In the genomic region with DNA sequence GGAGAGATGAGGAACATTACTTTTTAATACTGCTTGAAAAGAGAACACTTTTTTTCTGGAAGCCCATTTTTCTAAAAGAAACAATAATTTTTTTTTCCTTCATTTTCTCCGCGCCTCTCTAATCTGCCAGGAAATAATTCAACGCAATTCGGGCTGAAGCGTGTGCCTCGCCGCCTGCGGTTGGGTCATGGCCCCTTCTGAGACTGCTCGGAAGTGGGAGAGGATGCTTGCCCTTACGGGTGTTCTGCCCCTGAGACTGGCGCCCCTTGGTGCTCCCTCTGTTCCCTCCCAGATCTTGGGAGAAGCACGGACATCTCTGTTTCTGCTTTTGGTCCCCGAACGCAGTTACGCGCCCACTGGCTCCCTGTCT, we compare ENCODE assay signal across 9 cellular contexts. TPM values are rescaled to one million over a fixed set of nuclear protein-coding genes. Genes with fewer than 3 reads are reported as not detected.
DNase-seq lines count a peak whose midpoint lies in the region; ATAC-seq lines count a peak whose summit lies in the region.
"Had no signal": no experiment of that assay in that cellular context is flagged by ENCODE, and none has a peak within 500 bp of the region (broad histone marks: within the 10 kb centered on the region; RNA-seq: fewer than 3 reads in every experiment).

No MANE protein-coding gene starts in this region.

- H3K4me3 Mint-ChIP-seq in stimulated activated memory B cell treated with anti-CD40 and anti-IgM and Interleukin-4, amounts not matched to agents 10 μg/mL and 1 μg/mL and 100 μg/mL, for 72 hours, result peak overlapping the region; percentile 83

- H3K27me3 Mint-ChIP-seq in stimulated activated memory B cell treated with anti-CD40 and anti-IgM and Interleukin-4, amounts not matched to agents 10 μg/mL and 1 μg/mL and 100 μg/mL, for 72 hours, result peaks cover 63% of the 10 kb centered on the region

- H3K9me3 Mint-ChIP-seq in stimulated activated memory B cell treated with anti-CD40 and anti-IgM and Interleukin-4, amounts not matched to agents 10 μg/mL and 1 μg/mL and 100 μg/mL, for 72 hours, result no peaks in the 10 kb centered on the region

- ATAC-seq in right cardiac atrium (peak in 1 of 2 donors; percentile 29), HG02938 (IDR thresholded peaks at IDR 0.05; ENCODE audit: unreplicated experiment) (no peak)
- ATAC-seq in stimulated activated memory B cell treated with anti-CD40 and anti-IgM and Interleukin-4, amounts not matched to agents 10 μg/mL and 1 μg/mL and 100 μg/mL, for 72 hours, result peak; percentile 4

- 3% methylated on average over 16 of the region's 16 CpGs for WGBS in right cardiac atrium

- H3K9me3 ChIP-seq in SJSA1 (replicated peaks) (no peaks in the 10 kb centered on the region), right cardiac atrium (ENCODE audit: control insufficient read depth, low read length) (no peaks in the 10 kb centered on the region)

- no peaks in the 10 kb centered on the region for H3K36me3 ChIP-seq in SJSA1

- H3K27ac ChIP-seq in SJSA1 (no peak overlapping the region), right cardiac atrium (ENCODE audit: low read length) (no peak overlapping the region)
- H3K27ac ChIP-seq: 22Rv1 had no signal

- peaks cover 9% of the 10 kb centered on the region for H3K4me1 ChIP-seq in SJSA1 (replicated peaks)
- peaks cover 2% of the 10 kb centered on the region for H3K4me1 ChIP-seq in right cardiac atrium (ENCODE audit: control insufficient read depth, insufficient read depth, low read length)

- in situ Hi-C loops in ACHN (cut with HindIII; ENCODE audit: low pct_ligation_motif_present, low pct_unique_long_range_greater_than_20kb, low sequenced_read_pairs), result no loop called here

- H3K27ac Mint-ChIP-seq in stimulated activated memory B cell treated with anti-CD40 and anti-IgM and Interleukin-4, amounts not matched to agents 10 μg/mL and 1 μg/mL and 100 μg/mL, for 72 hours, result no peak overlapping the region

- H3K4me3 ChIP-seq in SJSA1, result peak overlapping the region; percentile 17
- peak overlapping the region; percentile 34 for H3K4me3 ChIP-seq in right cardiac atrium (ENCODE audit: low read length)

- H3K36me3 Mint-ChIP-seq in stimulated activated memory B cell treated with anti-CD40 and anti-IgM and Interleukin-4, amounts not matched to agents 10 μg/mL and 1 μg/mL and 100 μg/mL, for 72 hours, result no peaks in the 10 kb centered on the region

- H3K27me3 ChIP-seq in SJSA1 (replicated peaks), result peaks cover 59% of the 10 kb centered on the region
- H3K27me3 ChIP-seq in right cardiac atrium (ENCODE audit: control insufficient read depth, insufficient read depth), result no peaks in the 10 kb centered on the region

- peak; percentile 76 for DNase-seq in DMS 273 (lab: John Stamatoyannopoulos, UW; ENCODE audit: unreplicated experiment)
- DNase-seq in DMS 273 treated with DMSO at 0.1 percent for 48 hours (lab: John Stamatoyannopoulos, UW), result no peak
- DNase-seq in SJSA1 (ENCODE audit: low read depth in 1 of 2, low spot score in 2 of 2), result no peak
- DNase-seq in right cardiac atrium, result no peak
- no peak for DNase-seq in ACHN
- DNase-seq in central memory CD4-positive, alpha-beta T cell, result no peak

- peaks cover 24% of the 10 kb centered on the region for H3K4me1 Mint-ChIP-seq in stimulated activated memory B cell treated with anti-CD40 and anti-IgM and Interleukin-4, amounts not matched to agents 10 μg/mL and 1 μg/mL and 100 μg/mL, for 72 hours

- intact Hi-C loops in right cardiac atrium (cut with DNase I), result no loop called here

RNA-seq across cellular contexts. Expression of a gene that starts 0.3 kb away (rescaled TPM):
- total RNA-seq in SJSA1 (2014; rRNA removed; shearing (Covaris generic)), result 0.19 TPM in 1 of 2 replicates, not detected in the other
- 1 to 10 TPM; 1.3 to 1.6 (median 1.5) TPM for total RNA-seq in right cardiac atrium
- 0.57 TPM for polyA plus RNA-seq in right cardiac atrium
